ENCODE assay signal across 27 cellular contexts in genomic region chr9:83111169-83111568, GRCh38. TPM values are rescaled to one million over a fixed set of nuclear protein-coding genes. Genes with fewer than 3 reads are reported as not detected.
"Had no signal": no experiment of that assay in that cellular context is flagged by ENCODE, and none has a peak within 500 bp of the region (broad histone marks: within the 10 kb centered on the region; RNA-seq: fewer than 3 reads in every experiment).

No MANE protein-coding gene starts in this region.

- H3K27ac Mint-ChIP-seq: dendritic cell treated with granulocyte-macrophage colony-stimulating factor and Interleukin-4, amounts not matched to agents 40 ng/mL and 50 ng/mL, for 4 days; effector memory CD8-positive, alpha-beta T cell; endodermal cell had no signal

- H3K4me2 ChIP-seq: hepatocyte had no signal

- H3K9me3 ChIP-seq: colonic mucosa, gastrocnemius medialis had no signal

- ATAC-seq: effector memory CD8-positive, alpha-beta T cell; esophagus mucosa; foreskin keratinocyte; gastrocnemius medialis; gastroesophageal sphincter; heart left ventricle; heart right ventricle had no signal

- H3K4me3 ChIP-seq: colonic mucosa, coronary artery, dorsolateral prefrontal cortex, esophagus muscularis mucosa, esophagus squamous epithelium, gastrocnemius medialis, gastroesophageal sphincter, heart left ventricle, heart right ventricle, hepatocyte had no signal

- H3K27ac ChIP-seq: colonic mucosa, coronary artery, dorsolateral prefrontal cortex, epithelial cell of prostate, esophagus muscularis mucosa, esophagus squamous epithelium, foreskin keratinocyte, gastrocnemius medialis, gastroesophageal sphincter, heart left ventricle, heart right ventricle, hepatocyte had no signal

- H3K36me3 ChIP-seq: colonic mucosa, esophagus muscularis mucosa, esophagus squamous epithelium, gastrocnemius medialis, gastroesophageal sphincter, heart left ventricle, heart right ventricle had no signal

- H3K4me3 Mint-ChIP-seq: dendritic cell treated with granulocyte-macrophage colony-stimulating factor and Interleukin-4, amounts not matched to agents 40 ng/mL and 50 ng/mL, for 4 days; effector memory CD8-positive, alpha-beta T cell; endodermal cell had no signal

- H3K4me1 Mint-ChIP-seq: endodermal cell had no signal

- H3K27me3 ChIP-seq: colonic mucosa, dorsolateral prefrontal cortex, esophagus muscularis mucosa, esophagus squamous epithelium, foreskin keratinocyte, gastrocnemius medialis, gastroesophageal sphincter, heart left ventricle, heart right ventricle, hepatocyte had no signal

- H3K4me1 ChIP-seq: colonic mucosa, esophagus muscularis mucosa, esophagus squamous epithelium, foreskin keratinocyte, gastrocnemius medialis, gastroesophageal sphincter, heart left ventricle, heart right ventricle had no signal

- H2AFZ ChIP-seq: hepatocyte had no signal

- DNase-seq: colonic mucosa; cortex of kidney; dermis blood vessel endothelial cell; dorsolateral prefrontal cortex; effector CD4-positive, alpha-beta T cell; effector CD8-positive, alpha-beta T cell; effector memory CD4-positive, alpha-beta T cell; effector memory CD8-positive, alpha-beta T cell; endodermal cell; erythroblast; esophagus squamous epithelium; foreskin fibroblast; foreskin keratinocyte; foreskin melanocyte; gastrocnemius medialis; glutamatergic neuron; head of caudate nucleus; heart left ventricle; heart right ventricle had no signal

- H3K79me2 ChIP-seq: hepatocyte had no signal

- H3K27me3 Mint-ChIP-seq: dendritic cell treated with granulocyte-macrophage colony-stimulating factor and Interleukin-4, amounts not matched to agents 40 ng/mL and 50 ng/mL, for 4 days; effector memory CD8-positive, alpha-beta T cell had no signal

RNA-seq across cellular contexts. Expression of gene RASEF, which starts 48.2 kb away (rescaled TPM):
- polyA plus RNA-seq: endothelial cell of umbilical vein had no signal
